Comparison of ENCODE assay signal across 8 cellular contexts in genomic region chr11:67276821-67277230, GRCh38. TPM values are rescaled to one million over a fixed set of nuclear protein-coding genes. Genes with fewer than 3 reads are reported as not detected.
DNase-seq lines count a peak whose midpoint lies in the region; ATAC-seq and TF ChIP-seq lines count a peak whose summit lies in the region.

No MANE protein-coding gene starts in this region.

- TF ChIP-seq CTCF in fibroblast of mammary gland (conservative IDR thresholded peaks at IDR 0.05; ENCODE audit: control insufficient read depth, insufficient read depth, low read depth, low read length), result peak; percentile 26

- intact Hi-C loops in sciatic nerve (cut with DNase I), result no loop called here

- H3K4me3 ChIP-seq in fibroblast of mammary gland (ENCODE audit: control insufficient read depth, low read depth, low read length), result no peak overlapping the region

- DNase-seq in NCI-H2171 treated with DMSO at 0.1 percent for 48 hours (lab: John Stamatoyannopoulos, UW) (peak; percentile 8), NCI-H2171 (lab: John Stamatoyannopoulos, UW) (no peak), HT-29 (ENCODE audit: low spot score) (peak; percentile 64), fibroblast of mammary gland (ENCODE audit: low read depth) (peak; percentile 67), sciatic nerve (ENCODE audit: low spot score) (peak; percentile 69), SW480 (ENCODE audit: low spot score) (no peak), NCI-H69 (lab: John Stamatoyannopoulos, UW) (no peak)
- peak; percentile 70 to 76 for DNase-seq in activated CD4-positive, alpha-beta T cell treated with anti-CD3 and anti-CD28 coated beads, Interleukin-2, amount 50 U/mL, for 48 hours

- peak; percentile 36 for ATAC-seq in sciatic nerve

RNA-seq across cellular contexts. Expression of gene GRK2, which starts 10.6 kb away (rescaled TPM):
- total RNA-seq in HT-29 (2014; rRNA removed; shearing (Covaris generic)), result 270 and 294 TPM in 2 replicates
- 61.7 TPM for total RNA-seq in sciatic nerve

RNA-seq across cellular contexts. Expression of gene ANKRD13D, which starts 12.3 kb away (rescaled TPM):
- 100 and 107 TPM in 2 replicates for total RNA-seq in HT-29 (2014; rRNA removed; shearing (Covaris generic))
- total RNA-seq in sciatic nerve, result 69.7 TPM

RNA-seq across cellular contexts. Expression of gene SSH3, which starts 26.5 kb away (rescaled TPM):
- total RNA-seq in HT-29 (2014; rRNA removed; shearing (Covaris generic)), result 180 TPM in 2 replicates
- total RNA-seq in sciatic nerve, result 40.7 TPM

Comparison
In these comparisons a context has a peak if more than half of its experiments do, and no peak if none do; other contexts are left out.
1. DNase-seq: peak in NCI-H2171 treated with DMSO at 0.1 percent for 48 hours (single experiment), HT-29 (single experiment), activated CD4-positive, alpha-beta T cell treated with anti-CD3 and anti-CD28 coated beads, Interleukin-2, amount 50 U/mL, for 48 hours (2 of 2), fibroblast of mammary gland (single experiment) and sciatic nerve (single experiment); none in NCI-H2171 (single experiment), SW480 (single experiment) and NCI-H69 (single experiment).